1 cellular context compared by ENCODE assay signal in genomic region chr10:67663449-67664087, GRCh38.
TF ChIP-seq lines count a peak whose summit lies in the region.

No MANE protein-coding gene starts in this region.

TF ChIP-seq in GM12878, 131 proteins besides CTCF, POLR2A, EP300 and RAD21 (continued from another document):
- TF ChIP-seq ZNF592 (IDR thresholded peaks at IDR 0.05) (no peak), CHD2 (IDR thresholded peaks at IDR 0.05; ENCODE audit: borderline replicate concordance, low read depth, low read length) (no peak), SKIL (IDR thresholded peaks at IDR 0.05; ENCODE audit: low read depth, poor library complexity, severe bottlenecking) (no peak), ZNF217 (IDR thresholded peaks at IDR 0.05) (no peak), ZNF384 (IDR thresholded peaks at IDR 0.05; ENCODE audit: borderline replicate concordance, low read depth, low read length) (no peak), PAX5 (IDR thresholded peaks at IDR 0.05; ENCODE audit: borderline replicate concordance, low read depth, low read length) (no peak), HDAC6 (IDR thresholded peaks at IDR 0.05; ENCODE audit: unreplicated experiment) (no peak), SMAD1 (IDR thresholded peaks at IDR 0.05; ENCODE audit: low read depth, partially characterized antibody) (no peak), NR2C2 (IDR thresholded peaks at IDR 0.05; ENCODE audit: borderline replicate concordance, control insufficient read depth, insufficient read length, low read depth) (no peak), BCLAF1 (IDR thresholded peaks at IDR 0.05) (no peak)
